8 cellular contexts compared by ENCODE assay signal in the genomic region with DNA sequence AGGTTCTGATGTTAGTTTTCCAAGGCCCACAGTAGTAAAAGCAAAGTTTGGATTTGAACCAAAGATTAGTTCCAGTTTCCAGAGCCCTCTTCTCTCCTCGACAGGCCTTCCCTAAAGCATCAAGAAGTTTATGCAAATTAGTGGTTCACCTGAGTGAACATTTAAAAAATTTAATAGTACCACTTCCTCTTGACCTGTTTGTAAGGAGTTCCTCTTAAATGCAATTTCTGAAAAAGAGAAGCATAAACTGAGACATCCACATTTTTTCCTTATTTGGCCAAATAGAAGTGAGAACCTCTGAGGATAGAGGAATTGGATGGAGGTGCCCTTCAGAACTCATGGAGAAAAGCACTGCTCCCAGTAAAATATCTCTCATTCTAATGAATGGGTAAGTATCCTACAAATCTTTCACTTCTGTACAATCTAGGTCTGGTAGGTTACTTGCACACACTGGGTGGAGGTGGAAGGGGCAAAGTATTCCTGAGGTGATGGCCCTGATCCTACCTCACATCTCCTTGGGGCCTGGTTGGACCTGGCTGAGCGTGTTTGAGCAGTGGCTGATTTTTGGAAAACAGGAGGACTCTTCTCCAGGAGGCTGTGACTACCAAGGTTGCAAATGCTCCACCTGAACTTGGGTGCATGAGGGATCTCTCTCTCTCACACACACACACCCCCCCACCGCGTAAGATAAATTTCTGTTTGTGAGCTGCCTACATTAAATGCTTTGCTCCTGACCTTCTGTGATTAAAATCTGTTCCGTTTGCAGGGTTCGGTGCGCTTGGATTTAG. TPM values are rescaled to one million over a fixed set of nuclear protein-coding genes. Genes with fewer than 3 reads are reported as not detected.
DNase-seq lines count a peak whose midpoint lies in the region; ATAC-seq, FAIRE-seq and TF ChIP-seq lines count a peak whose summit lies in the region.

No MANE protein-coding gene starts in this region.

- CTCF ChIA-PET in MCF 10A (lab: Yijun Ruan, JAX), result interaction anchor here (0.5 to 2.5 kb wide), 7 partner anchors 20 to 146 kb away, joined by 3 to 13 read pairs (median 4); no protein-coding TSS in a partner anchor

- H3K4me3 Mint-ChIP-seq in MCF 10A (ENCODE audit: unreplicated experiment), result peak overlapping the region; percentile 85

- no peaks in the 10 kb centered on the region for H3K27me3 Mint-ChIP-seq in MCF 10A (ENCODE audit: insufficient read depth, unreplicated experiment)

- H3K4me3 ChIP-seq in muscle layer of duodenum (ENCODE audit: low read depth in 1 of 2, low read length in 2 of 2), result peak overlapping the region; percentile 77 to 88

- DNase-seq in CD1c-positive myeloid dendritic cell (ENCODE audit: extremely low spot score) (peak; percentile 72), GM19239 (ENCODE audit: insufficient read length, low spot score) (no peak), MCF 10A (ENCODE audit: unreplicated experiment) (no peak), cerebellar cortex (ENCODE audit: low spot score) (no peak), midbrain (lab: John Stamatoyannopoulos, UW) (no peak), occipital lobe (lab: John Stamatoyannopoulos, UW) (no peak)

- ATAC-seq in HG03354 (IDR thresholded peaks at IDR 0.05; ENCODE audit: poor library complexity, severe bottlenecking, unreplicated experiment), result peak; percentile 38

- no peaks in the 10 kb centered on the region for H3K36me3 ChIP-seq in muscle layer of duodenum (ENCODE audit: control insufficient read depth in 1 of 2, insufficient read depth in 2 of 2, low read length in 2 of 2)

- H3K9me3 Mint-ChIP-seq in MCF 10A (ENCODE audit: unreplicated experiment), result no peaks in the 10 kb centered on the region

- peak; percentile 96 for FAIRE-seq in GM19239 (lab: Jason Lieb, UNC)

- intact Hi-C loops in MCF 10A (cut with micrococcal nuclease), result loop anchor here (2.0 to 5.0 kb wide), 2 partner anchors 78 to 161 kb away; no protein-coding TSS in a partner anchor

- POLR2A ChIA-PET in MCF 10A (lab: Yijun Ruan, JAX), result interaction anchor here (0.6 to 7.3 kb wide), 20 partner anchors 9 to 145 kb away, joined by 3 to 135 read pairs (median 8); a partner anchor contains a TSS

- H3K36me3 Mint-ChIP-seq in MCF 10A (ENCODE audit: insufficient read depth, unreplicated experiment), result peaks cover 17% of the 10 kb centered on the region

- H3K27me3 ChIP-seq in muscle layer of duodenum (ENCODE audit: low read depth, low read length), result no peaks in the 10 kb centered on the region

- no peaks in the 10 kb centered on the region for H3K9me3 ChIP-seq in muscle layer of duodenum (ENCODE audit: control insufficient read depth in 1 of 2, low read length in 2 of 2)

- peak overlapping the region; percentile 86 for H3K27ac ChIP-seq in muscle layer of duodenum (ENCODE audit: low read length)

- peaks cover 0 to 11% of the 10 kb centered on the region in 2 donors for H3K4me1 ChIP-seq in muscle layer of duodenum (ENCODE audit: control insufficient read depth in 1 of 2, insufficient read depth in 2 of 2, low read length in 2 of 2)

- peak overlapping the region; percentile 88 for H3K27ac Mint-ChIP-seq in MCF 10A (ENCODE audit: low read depth, unreplicated experiment)

- TF ChIP-seq CTCF in MCF 10A (IDR thresholded peaks at IDR 0.05; ENCODE audit: unreplicated experiment), result no peak

- H3K4me1 Mint-ChIP-seq in MCF 10A (ENCODE audit: insufficient read depth, unreplicated experiment), result peaks cover 25% of the 10 kb centered on the region

- TSS peak; percentile 50 for BruUV-seq in MCF 10A (replicated peaks; lab: Mats Ljungman, UMichigan)

RNA-seq across cellular contexts. Expression of a gene that starts 1.0 kb away (rescaled TPM):
- total RNA-seq in MCF 10A (2022), result 66.0 and 86.5 TPM in 2 replicates
- 26.2 TPM for total RNA-seq in occipital lobe
